1 cellular context compared by ENCODE assay signal in genomic region chr3:4466783-4467521, GRCh38.
TF ChIP-seq lines count a peak whose summit lies in the region.

SUMF1 (minus strand) TSS chr3:4467269; CDS start chr3:4467245, 24 bp downstream.

TF ChIP-seq in HEK293, 187 proteins besides CTCF, POLR2A, EP300 and RAD21 (continued from another document and continues in another):
- TF ChIP-seq PRDM2 (tag by site-specific recombination; IDR thresholded peaks at IDR 0.05; ENCODE audit: borderline replicate concordance) (no peak), ZNF335 (tag by site-specific recombination; conservative IDR thresholded peaks at IDR 0.05) (peak; percentile 66), ZBTB44 (tag by site-specific recombination; IDR thresholded peaks at IDR 0.05) (0 out of 2 replicates have a peak, but pooled peaks have one; percentile 14), ZNF426 (tag by site-specific recombination; IDR thresholded peaks at IDR 0.05) (no peak), ZNF548 (tag by site-specific recombination; IDR thresholded peaks at IDR 0.05) (no peak), KLF1 (tag by site-specific recombination; IDR thresholded peaks at IDR 0.05) (peak; percentile 33; the same call in 1 of the 2 replicates), YY1 (tag by site-specific recombination; IDR thresholded peaks at IDR 0.05) (peak; percentile 99), ZNF501 (tag by site-specific recombination; IDR thresholded peaks at IDR 0.05) (peak; percentile 99), ZNF580 (tag by site-specific recombination; IDR thresholded peaks at IDR 0.05) (peak; percentile 60), MYNN (tag by site-specific recombination; IDR thresholded peaks at IDR 0.05; ENCODE audit: borderline replicate concordance) (no peak), ZNF324 (tag by site-specific recombination; IDR thresholded peaks at IDR 0.05) (peak; percentile 96), HOXA7 (CRISPR knock-in tag; IDR thresholded peaks at IDR 0.05; ENCODE audit: borderline replicate concordance) (no peak), SP2 (tag by site-specific recombination; IDR thresholded peaks at IDR 0.05) (peak; percentile 45), ZSCAN23 (tag by site-specific recombination; IDR thresholded peaks at IDR 0.05) (peak; percentile 69; the same call in 1 of the 2 replicates), ZNF692 (tag by site-specific recombination; IDR thresholded peaks at IDR 0.05) (peak; percentile 98), ZNF792 (tag by site-specific recombination; IDR thresholded peaks at IDR 0.05) (0 out of 2 replicates have a peak, but pooled peaks have one; percentile 47), ZBTB49 (tag by site-specific recombination; IDR thresholded peaks at IDR 0.05; ENCODE audit: low read depth) (no peak), ZNF660 (tag by site-specific recombination; IDR thresholded peaks at IDR 0.05) (peak; percentile 73), ZBTB26 (tag by site-specific recombination; optimal IDR thresholded peaks at IDR 0.05) (peak; percentile 46), KLF8 (tag by site-specific recombination; IDR thresholded peaks at IDR 0.05) (peak; percentile 77; the same call in 1 of the 2 replicates), PATZ1 (tag by site-specific recombination; IDR thresholded peaks at IDR 0.05) (peak; percentile 53; the same call in 1 of the 2 replicates), TSHZ1 (tag by site-specific recombination; IDR thresholded peaks at IDR 0.05; ENCODE audit: borderline replicate concordance) (peak; percentile 47; the same call in 1 of the 2 replicates), PRDM10 (tag by site-specific recombination; IDR thresholded peaks at IDR 0.05) (peak; percentile 39), WT1 (tag by site-specific recombination; IDR thresholded peaks at IDR 0.05) (peak; percentile 47; the same call in 1 of the 2 replicates), FEZF1 (tag by site-specific recombination; IDR thresholded peaks at IDR 0.05) (0 out of 2 replicates have a peak, but pooled peaks have one; percentile 9), ZNF530 (tag by site-specific recombination; IDR thresholded peaks at IDR 0.05; ENCODE audit: low read depth) (no peak), ZNF785 (tag by site-specific recombination; IDR thresholded peaks at IDR 0.05) (no peak; the same call in 1 of the 2 replicates), ZFP69B (tag by site-specific recombination; IDR thresholded peaks at IDR 0.05) (peak; percentile 93)
